In the genomic region with DNA sequence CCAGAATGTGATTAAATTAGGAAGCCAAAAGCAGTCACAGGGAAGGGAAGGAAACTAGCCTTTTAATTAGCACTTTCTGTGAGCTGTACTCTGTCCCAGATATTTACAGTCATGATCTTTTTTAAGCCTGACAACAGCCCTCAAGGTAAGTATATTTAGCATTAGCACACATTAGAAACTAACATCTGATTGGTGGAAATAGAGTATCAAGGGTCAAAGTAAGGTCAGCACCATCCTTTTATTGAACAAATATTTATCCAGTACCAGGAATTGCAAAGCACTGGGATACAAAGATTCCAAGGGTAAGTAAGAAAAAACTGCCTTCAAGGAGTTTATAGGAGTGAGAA, we compare ENCODE assay signal across 8 cellular contexts. TPM values are rescaled to one million over a fixed set of nuclear protein-coding genes. Genes with fewer than 3 reads are reported as not detected.
DNase-seq lines count a peak whose midpoint lies in the region; ATAC-seq and TF ChIP-seq lines count a peak whose summit lies in the region.

No MANE protein-coding gene starts in this region.

- no peaks in the 10 kb centered on the region for H3K27me3 Mint-ChIP-seq in activated CD4-positive, alpha-beta T cell treated with anti-CD3 and anti-CD28 coated beads for 36 hours
- H3K27me3 Mint-ChIP-seq in dendritic cell treated with granulocyte-macrophage colony-stimulating factor and Interleukin-4, amounts not matched to agents 40 ng/mL and 50 ng/mL, for 4 days: peaks cover 3% of the 10 kb centered on the region
- H3K27me3 Mint-ChIP-seq in nephron progenitor cell (ENCODE audit: low read depth, poor library complexity): peaks cover 16% of the 10 kb centered on the region

- peak overlapping the region; percentile 92 for H3K27ac Mint-ChIP-seq in activated CD4-positive, alpha-beta T cell treated with anti-CD3 and anti-CD28 coated beads for 36 hours
- peak overlapping the region; percentile 77 for H3K27ac Mint-ChIP-seq in dendritic cell treated with granulocyte-macrophage colony-stimulating factor and Interleukin-4, amounts not matched to agents 40 ng/mL and 50 ng/mL, for 4 days
- peak overlapping the region; percentile 34 for H3K27ac Mint-ChIP-seq in nephron progenitor cell

- peaks cover 22% of the 10 kb centered on the region for H3K4me1 Mint-ChIP-seq in activated CD4-positive, alpha-beta T cell treated with anti-CD3 and anti-CD28 coated beads for 36 hours
- H3K4me1 Mint-ChIP-seq in dendritic cell treated with granulocyte-macrophage colony-stimulating factor and Interleukin-4, amounts not matched to agents 40 ng/mL and 50 ng/mL, for 4 days (ENCODE audit: low read depth): peaks cover 23% of the 10 kb centered on the region
- peaks cover 34% of the 10 kb centered on the region for H3K4me1 Mint-ChIP-seq in nephron progenitor cell

- CTCF ChIA-PET in activated CD4-positive, alpha-beta T cell treated with anti-CD3 and anti-CD28 coated beads for 36 hours (lab: Charles Lee): interaction anchor here (1.5 to 1.6 kb wide), 2 partner anchors 9 to 24 kb away, joined by 3 to 4 read pairs; no protein-coding TSS in a partner anchor

- no peaks in the 10 kb centered on the region for H3K9me3 Mint-ChIP-seq in activated CD4-positive, alpha-beta T cell treated with anti-CD3 and anti-CD28 coated beads for 36 hours (ENCODE audit: low read depth)
- H3K9me3 Mint-ChIP-seq in dendritic cell treated with granulocyte-macrophage colony-stimulating factor and Interleukin-4, amounts not matched to agents 40 ng/mL and 50 ng/mL, for 4 days: no peaks in the 10 kb centered on the region
- H3K9me3 Mint-ChIP-seq in nephron progenitor cell: no peaks in the 10 kb centered on the region

- peak overlapping the region; percentile 73 for H3K4me3 Mint-ChIP-seq in activated CD4-positive, alpha-beta T cell treated with anti-CD3 and anti-CD28 coated beads for 36 hours
- peak overlapping the region; percentile 75 for H3K4me3 Mint-ChIP-seq in dendritic cell treated with granulocyte-macrophage colony-stimulating factor and Interleukin-4, amounts not matched to agents 40 ng/mL and 50 ng/mL, for 4 days
- peak overlapping the region; percentile 81 for H3K4me3 Mint-ChIP-seq in nephron progenitor cell

- POLR2A ChIA-PET in activated CD4-positive, alpha-beta T cell treated with anti-CD3 and anti-CD28 coated beads for 36 hours (lab: Charles Lee): interaction anchor here (1.0 to 1.3 kb wide), 2 partner anchors 9 to 43 kb away, joined by 3 read pairs; no protein-coding TSS in a partner anchor

- intact Hi-C loops in activated CD4-positive, alpha-beta T cell treated with anti-CD3 and anti-CD28 coated beads for 36 hours (cut with DNase I, micrococcal nuclease): loop anchor here (1.0 to 2.0 kb wide), 6 partner anchors 39 to 168 kb away; a partner anchor contains a TSS
- intact Hi-C loops in dendritic cell treated with granulocyte-macrophage colony-stimulating factor and Interleukin-4, amounts not matched to agents 40 ng/mL and 50 ng/mL, for 4 days (cut with micrococcal nuclease): loop anchor here (5.0 kb wide), 1 partner anchor 44 kb away; no protein-coding TSS in a partner anchor

- no peaks in the 10 kb centered on the region for H3K36me3 Mint-ChIP-seq in activated CD4-positive, alpha-beta T cell treated with anti-CD3 and anti-CD28 coated beads for 36 hours (ENCODE audit: low read depth)
- no peaks in the 10 kb centered on the region for H3K36me3 Mint-ChIP-seq in dendritic cell treated with granulocyte-macrophage colony-stimulating factor and Interleukin-4, amounts not matched to agents 40 ng/mL and 50 ng/mL, for 4 days (ENCODE audit: low read depth)
- H3K36me3 Mint-ChIP-seq in nephron progenitor cell (ENCODE audit: low read depth): no peaks in the 10 kb centered on the region

- no peak for TF ChIP-seq CTCF in nephron progenitor cell (IDR thresholded peaks at IDR 0.05)

- DNase-seq in activated CD4-positive, alpha-beta T cell treated with anti-CD3 and anti-CD28 coated beads for 36 hours: no peak
- DNase-seq in activated CD4-positive, alpha-beta T cell treated with anti-CD3 and anti-CD28 coated beads for 1 hour: no peak
- DNase-seq in HT-29 (ENCODE audit: low spot score) (peak; percentile 49), nephron progenitor cell (no peak), HUDEP-2 (lab: John Stamatoyannopoulos, UW; ENCODE audit: unreplicated experiment in 76 of 76) (no peak), dedifferentiated amniotic fluid mesenchymal stem cell (ENCODE audit: extremely low spot score) (no peak), foreskin melanocyte (no peak)

- ATAC-seq in activated CD4-positive, alpha-beta T cell treated with anti-CD3 and anti-CD28 coated beads for 36 hours: no peak

RNA-seq across cellular contexts. Expression of a gene that starts 28.2 kb away (rescaled TPM):
- total RNA-seq in activated CD4-positive, alpha-beta T cell treated with anti-CD3 and anti-CD28 coated beads for 36 hours: under 1 TPM; 0.14 to 0.21 TPM
- total RNA-seq in HT-29 (2014; rRNA removed; shearing (Covaris generic)): 0.05 and 0.33 TPM in 2 replicates

RNA-seq across cellular contexts. Expression of a gene that starts 38.9 kb away (rescaled TPM):
- total RNA-seq in activated CD4-positive, alpha-beta T cell treated with anti-CD3 and anti-CD28 coated beads for 36 hours: 1,000 to 10,000 TPM; 1,155 to 1,665 TPM
- total RNA-seq in HT-29 (2014; rRNA removed; shearing (Covaris generic)): 375 and 471 TPM in 2 replicates

Comparison
In these comparisons a context has a peak if more than half of its experiments do, and no peak if none do; other contexts are left out.
1. H3K27ac Mint-ChIP-seq: peak in every context shown above with its lines; median percentile 92 in activated CD4-positive, alpha-beta T cell treated with anti-CD3 and anti-CD28 coated beads for 36 hours; 77 in dendritic cell treated with granulocyte-macrophage colony-stimulating factor and Interleukin-4, amounts not matched to agents 40 ng/mL and 50 ng/mL, for 4 days; 34 in nephron progenitor cell.